9 cellular contexts compared by ENCODE assay signal in the genomic region with DNA sequence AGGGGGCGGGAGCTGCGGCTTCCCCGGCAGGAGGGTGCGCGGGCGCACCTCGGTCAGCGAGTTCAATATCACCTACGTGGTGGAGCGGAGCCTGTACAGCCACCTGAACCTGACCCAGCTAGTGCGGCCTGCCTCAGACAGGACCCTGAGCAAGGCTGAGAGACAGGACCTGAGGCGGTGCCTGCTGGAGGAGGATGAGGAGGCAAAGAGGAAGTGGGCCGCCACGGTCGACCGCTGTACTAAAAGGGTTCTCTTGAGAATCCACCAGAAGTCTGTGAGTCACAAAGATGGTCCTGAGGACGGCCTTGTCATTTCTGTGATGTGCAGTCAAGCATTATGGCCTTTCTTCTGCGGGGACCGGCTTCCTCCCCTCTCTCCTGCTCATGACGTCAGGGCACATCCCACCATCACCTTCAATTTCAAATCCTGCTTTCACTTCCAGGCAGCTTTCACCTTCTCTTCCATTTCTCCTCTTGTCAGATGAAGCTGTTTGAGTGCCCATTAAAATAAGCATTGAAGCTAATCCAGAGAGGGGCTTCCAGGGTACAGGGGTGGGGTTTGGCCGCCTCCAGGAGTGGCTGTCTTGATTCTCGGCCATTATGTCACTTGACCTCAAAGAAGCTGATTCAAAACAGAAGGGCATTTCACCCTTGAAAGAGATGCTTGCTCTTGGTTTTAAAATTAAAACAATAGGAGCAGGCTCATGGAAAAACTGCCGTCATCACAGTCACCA.
DNase-seq lines count a peak whose midpoint lies in the region; ATAC-seq and FAIRE-seq lines count a peak whose summit lies in the region.
"Had no signal": no experiment of that assay in that cellular context is flagged by ENCODE, and none has a peak within 500 bp of the region (broad histone marks: within the 10 kb centered on the region; RNA-seq: fewer than 3 reads in every experiment).

No MANE protein-coding gene starts in this region.

- no peaks in the 10 kb centered on the region for H3K27me3 Mint-ChIP-seq in stimulated activated memory B cell treated with anti-CD40 and anti-IgM and Interleukin-4, amounts not matched to agents 10 μg/mL and 1 μg/mL and 100 μg/mL, for 72 hours

- peak; percentile 63 for DNase-seq in RPMI7951 (ENCODE audit: low read depth)
- no peak for DNase-seq in urothelium cell line (ENCODE audit: low spot score)
- no peak for DNase-seq in epidermal melanocyte (ENCODE audit: insufficient read length, low spot score)
- no peak for DNase-seq in Ammon's horn (ENCODE audit: low spot score)
- no peak for DNase-seq in activated effector memory CD4-positive, alpha-beta T cell treated with Interleukin-2 at 50 U/mL for 16 hours
- DNase-seq: activated T-cell treated with anti-CD3 and anti-CD28 coated beads, Interleukin-2, amount 50 U/mL, for 72 hours had no signal

- FAIRE-seq in urothelium cell line (lab: Jason Lieb, UNC) = no peak

- peak overlapping the region; percentile 87 for H3K27ac Mint-ChIP-seq in stimulated activated memory B cell treated with anti-CD40 and anti-IgM and Interleukin-4, amounts not matched to agents 10 μg/mL and 1 μg/mL and 100 μg/mL, for 72 hours
- H3K27ac Mint-ChIP-seq: activated T-cell treated with anti-CD3 and anti-CD28 coated beads, Interleukin-2, amount 50 U/mL, for 72 hours had no signal

- no peaks in the 10 kb centered on the region for H3K9me3 Mint-ChIP-seq in stimulated activated memory B cell treated with anti-CD40 and anti-IgM and Interleukin-4, amounts not matched to agents 10 μg/mL and 1 μg/mL and 100 μg/mL, for 72 hours
- H3K9me3 Mint-ChIP-seq: activated T-cell treated with anti-CD3 and anti-CD28 coated beads, Interleukin-2, amount 50 U/mL, for 72 hours had no signal

- ATAC-seq in GM19328 (IDR thresholded peaks at IDR 0.05; ENCODE audit: unreplicated experiment) = peak; percentile 95
- ATAC-seq in HG02884 (IDR thresholded peaks at IDR 0.05; ENCODE audit: unreplicated experiment) = peak; percentile 93
- peak; percentile 97 for ATAC-seq in stimulated activated memory B cell treated with anti-CD40 and anti-IgM and Interleukin-4, amounts not matched to agents 10 μg/mL and 1 μg/mL and 100 μg/mL, for 72 hours
- ATAC-seq: activated T-cell treated with anti-CD3 and anti-CD28 coated beads, Interleukin-2, amount 50 U/mL, for 72 hours had no signal

- H3K4me3 Mint-ChIP-seq in stimulated activated memory B cell treated with anti-CD40 and anti-IgM and Interleukin-4, amounts not matched to agents 10 μg/mL and 1 μg/mL and 100 μg/mL, for 72 hours = peak overlapping the region; percentile 66

- no peaks in the 10 kb centered on the region for H3K36me3 Mint-ChIP-seq in stimulated activated memory B cell treated with anti-CD40 and anti-IgM and Interleukin-4, amounts not matched to agents 10 μg/mL and 1 μg/mL and 100 μg/mL, for 72 hours

- peaks cover 72% of the 10 kb centered on the region for H3K4me1 Mint-ChIP-seq in stimulated activated memory B cell treated with anti-CD40 and anti-IgM and Interleukin-4, amounts not matched to agents 10 μg/mL and 1 μg/mL and 100 μg/mL, for 72 hours
